In the genomic region with DNA sequence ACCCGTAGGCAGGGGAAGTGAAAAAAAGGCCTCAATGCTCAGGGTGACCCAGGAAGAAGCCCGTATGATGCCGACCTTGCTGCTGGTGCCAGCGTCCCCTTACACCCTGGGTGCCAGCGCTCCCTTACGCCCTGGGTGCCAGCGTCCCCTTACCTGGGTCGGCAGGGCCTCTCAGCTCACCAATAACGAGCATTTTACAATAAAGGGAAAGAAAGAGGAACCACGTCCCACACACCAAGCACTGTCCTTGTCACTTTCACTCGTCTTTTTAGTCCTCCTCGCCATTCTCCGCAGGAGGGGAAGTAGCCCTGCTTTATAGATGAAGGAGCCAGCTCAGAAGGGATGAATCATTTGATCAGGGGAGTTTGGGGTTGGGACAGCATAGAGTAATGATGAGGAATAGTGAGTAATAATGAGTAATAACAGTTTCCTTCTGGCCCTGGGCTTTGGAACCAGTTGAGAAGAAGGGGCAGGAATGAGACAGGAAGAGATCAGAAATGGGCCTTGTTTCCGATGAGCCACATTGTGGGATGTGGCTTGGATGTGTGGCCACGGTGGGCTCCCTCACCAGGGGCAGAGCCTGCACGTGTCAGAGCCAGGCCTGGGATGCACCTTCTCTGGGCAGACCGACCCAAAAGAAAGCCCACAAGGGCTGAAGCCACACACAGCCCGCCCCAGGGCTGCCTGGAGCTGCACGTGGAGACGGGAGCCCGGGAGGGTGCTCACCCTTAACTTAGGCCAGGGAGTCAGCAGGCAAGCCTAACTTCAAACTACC, we compare ENCODE assay signal across 8 cellular contexts.
A peak's percentile ranks its signal among the peaks of the same experiment; 100 is the strongest.
DNase-seq lines count a peak whose midpoint lies in the region; ATAC-seq, FAIRE-seq and TF ChIP-seq lines count a peak whose summit lies in the region.

No MANE protein-coding gene starts in this region.

- no peak for FAIRE-seq in H54 (lab: Jason Lieb, UNC)

- H3K9me3 Mint-ChIP-seq in effector memory CD8-positive, alpha-beta T cell, result no peaks in the 10 kb centered on the region

- TF ChIP-seq CTCF in testis (IDR thresholded peaks at IDR 0.05), result no peak

- peak; percentile 58 for DNase-seq in H54 (ENCODE audit: insufficient read length, low spot score)
- DNase-seq in SIG-M5 (lab: John Stamatoyannopoulos, UW), result peak; percentile 86
- DNase-seq in effector memory CD8-positive, alpha-beta T cell, result no peak
- peak; percentile 14 for DNase-seq in stimulated activated CD4-positive, alpha-beta T cell treated with anti-CD3 and anti-CD28 coated beads, Interleukin-2, amount 100 ng/mL, for 4 hours (ENCODE audit: low read depth)
- no peak for DNase-seq in testis
- DNase-seq in G401 (ENCODE audit: low spot score), result no peak
- DNase-seq in NCI-H1694 (lab: John Stamatoyannopoulos, UW), result no peak
- no peak for DNase-seq in NCI-H1048 (lab: John Stamatoyannopoulos, UW)

- H3K27ac Mint-ChIP-seq in effector memory CD8-positive, alpha-beta T cell, result peak overlapping the region in 1 of 2 donors; percentile 91

- H3K9me3 ChIP-seq in testis, result no peaks in the 10 kb centered on the region

- H3K4me3 Mint-ChIP-seq in effector memory CD8-positive, alpha-beta T cell, result no peak overlapping the region

- peak; percentile 51 for ATAC-seq in effector memory CD8-positive, alpha-beta T cell (replicated peaks)

- peaks cover 0 to 8% of the 10 kb centered on the region in 2 donors for H3K4me1 Mint-ChIP-seq in effector memory CD8-positive, alpha-beta T cell (ENCODE audit: low read depth in 2 of 2)

- H3K27me3 ChIP-seq in testis, result no peaks in the 10 kb centered on the region

- H3K4me1 ChIP-seq in testis, result peaks cover 7% of the 10 kb centered on the region

- in situ Hi-C loops in G401 (cut with HindIII; ENCODE audit: low sequenced_read_pairs), result no loop called here

- no peak overlapping the region for H3K27ac ChIP-seq in testis

- H3K36me3 ChIP-seq in testis (ENCODE audit: low read depth, missing control alignments), result no peaks in the 10 kb centered on the region

- peaks cover 8% of the 10 kb centered on the region for H3K36me3 Mint-ChIP-seq in effector memory CD8-positive, alpha-beta T cell (ENCODE audit: insufficient read depth)

- TF ChIP-seq POLR2A in H54 (IDR thresholded peaks at IDR 0.05; ENCODE audit: low read depth, low read length), result no peak; the same call in 1 of the 2 replicates
- TF ChIP-seq POLR2A in testis (IDR thresholded peaks at IDR 0.05), result no peak

- intact Hi-C loops in testis (cut with DNase I; ENCODE audit: low total_unique reads), result no loop called here

- WGBS in testis, 2 donors, result 87 to 89% methylated on average over 20 to 21 of the region's 21 CpGs

- no peaks in the 10 kb centered on the region for H3K27me3 Mint-ChIP-seq in effector memory CD8-positive, alpha-beta T cell

- H3K4me3 ChIP-seq in testis, result no peak overlapping the region

Comparison
In these comparisons a context has a peak if more than half of its experiments do, and no peak if none do; other contexts are left out.
1. DNase-seq: peak in H54 (single experiment), SIG-M5 (single experiment) and stimulated activated CD4-positive, alpha-beta T cell treated with anti-CD3 and anti-CD28 coated beads, Interleukin-2, amount 100 ng/mL, for 4 hours (single experiment); none in effector memory CD8-positive, alpha-beta T cell (0 of 3), testis (single experiment), G401 (single experiment), NCI-H1694 (single experiment) and NCI-H1048 (single experiment).